ENCODE assay signal across 8 cellular contexts in genomic region chr4:2261853-2262144, GRCh38. TPM values are rescaled to one million over a fixed set of nuclear protein-coding genes. Genes with fewer than 3 reads are reported as not detected.
DNase-seq lines count a peak whose midpoint lies in the region; ATAC-seq and TF ChIP-seq lines count a peak whose summit lies in the region.

Gene MXD4, minus strand, starts transcription at chr4:2262109. Its CDS starts 129 bp downstream, at chr4:2261980.

- H3K4me1 Mint-ChIP-seq in activated B cell treated with CpG ODN at 0.5 μM for 24 hours, result peaks cover 23% of the 10 kb centered on the region

- H3K27ac Mint-ChIP-seq in activated B cell treated with CpG ODN at 0.5 μM for 24 hours, result peak within 1 kb of the TSS; percentile 85

- H3K9me3 Mint-ChIP-seq in activated B cell treated with CpG ODN at 0.5 μM for 24 hours, result no peaks in the 10 kb centered on the region

- DNase-seq in A673 (ENCODE audit: low spot score) (peak; percentile 24), HCT116 (ENCODE audit: low read depth, low spot score) (no peak), activated B cell treated with CpG ODN at 0.5 μM for 24 hours (no peak), cardiac muscle cell (ENCODE audit: low read depth in 1 of 2, low spot score in 1 of 2) (no peak), pulmonary artery endothelial cell (ENCODE audit: low read depth, low spot score) (no peak), NCI-H2107 (lab: John Stamatoyannopoulos, UW) (no peak), NCI-H524 (lab: John Stamatoyannopoulos, UW) (no peak), HCEC 1CT (no peak)

- H3K36me3 ChIP-seq in A673 (ENCODE audit: insufficient read depth, low read length, poor library complexity, severe bottlenecking), result no peaks in the 10 kb centered on the region
- H3K36me3 ChIP-seq in HCT116 (ENCODE audit: control insufficient read depth in 1 of 2, insufficient read depth in 2 of 2, low read length in 2 of 2), result no peaks in the 10 kb centered on the region
- H3K36me3 ChIP-seq in cardiac muscle cell, result no peaks in the 10 kb centered on the region

- peak within 1 kb of the TSS; percentile 62 for H3K9ac ChIP-seq in HCT116 (ENCODE audit: low read length)

- no peak for TF ChIP-seq CTCF in A673 (conservative IDR thresholded peaks at IDR 0.05; ENCODE audit: low read depth, low read length)
- no peak for TF ChIP-seq CTCF in HCT116 (IDR thresholded peaks at IDR 0.05 in 2 of 3, conservative IDR thresholded peaks at IDR 0.05 in 1 of 3; ENCODE audit: borderline replicate concordance in 1 of 3, insufficient read depth in 1 of 3, low read depth in 2 of 3, low read length in 2 of 3)
- TF ChIP-seq CTCF in activated B cell treated with CpG ODN at 0.5 μM for 24 hours (IDR thresholded peaks at IDR 0.05), result no peak
- TF ChIP-seq CTCF in cardiac muscle cell (IDR thresholded peaks at IDR 0.05; ENCODE audit: low read depth, low read length), result no peak

- no peaks in the 10 kb centered on the region for H4K20me1 ChIP-seq in HCT116 (ENCODE audit: insufficient read depth)

- POLR2A ChIA-PET in A673 (lab: Charles Lee; ENCODE audit: low non-redundant PET) (no interaction called here), HCT116 (lab: Charles Lee) (interaction anchor here (0.8 to 0.9 kb wide), 2 partner anchors 20 to 207 kb away, joined by 3 read pairs; partner anchors contain the start of genes HAUS3, POLN and RNF4), activated B cell treated with CpG ODN at 0.5 μM for 24 hours (lab: Charles Lee) (interaction anchor here (0.6 to 2.7 kb wide), 18 partner anchors 11 to 550 kb away, joined by 3 to 36 read pairs (median 7); partner anchors contain the start of genes CFAP99, HAUS3, POLN and RNF4)

- H3K27ac ChIP-seq in A673 (ENCODE audit: low read depth, low read length, poor library complexity, severe bottlenecking) (peak within 1 kb of the TSS; percentile 93), HCT116 (ENCODE audit: low read depth, low read length) (peak within 1 kb of the TSS; percentile 88), cardiac muscle cell (peak within 1 kb of the TSS; percentile 92)

- H3K4me1 ChIP-seq in A673 (ENCODE audit: insufficient read depth, low read length, poor library complexity, severe bottlenecking) (peaks cover 3% of the 10 kb centered on the region), HCT116 (ENCODE audit: control insufficient read depth in 1 of 2, insufficient read depth in 2 of 2, low read length in 2 of 2) (peaks cover 9 to 15% of the 10 kb centered on the region in 2 experiments; a peak in 3 of 4 replicates), cardiac muscle cell (ENCODE audit: low read depth) (no peaks in the 10 kb centered on the region)

- RAD21 ChIA-PET in HCT116 (lab: Charles Lee; ENCODE audit: low non-redundant PET in 1 of 2, low total read pairs in 2 of 2, uncharacterized antibody in 2 of 2, unreplicated experiment in 2 of 2), result no interaction called here

- ATAC-seq in HCT116, result peak; percentile 8
- ATAC-seq in activated B cell treated with CpG ODN at 0.5 μM for 24 hours (ENCODE audit: low read depth), result no peak

- TF ChIP-seq RAD21 in HCT116 (IDR thresholded peaks at IDR 0.05; ENCODE audit: low read depth), result no peak

- H3K4me3 ChIP-seq in A673 (ENCODE audit: low read depth, low read length, poor library complexity, severe bottlenecking), result peak within 1 kb of the TSS; percentile 67
- peak within 1 kb of the TSS; percentile 74 to 75 for H3K4me3 ChIP-seq in HCT116 (replicated peaks in 1 of 2; ENCODE audit: low read depth in 1 of 2, low read length in 2 of 2)
- peak within 1 kb of the TSS; percentile 94 for H3K4me3 ChIP-seq in cardiac muscle cell

- intact Hi-C loops in A673 (cut with micrococcal nuclease; ENCODE audit: unreplicated experiment), result loop anchor here (10.0 kb wide), 1 partner anchor 153 kb away; the partner anchor contains the start of genes CFAP99 and ZFYVE28
- intact Hi-C loops in HCT116 (cut with micrococcal nuclease), result loop anchor here (1.0 to 5.0 kb wide), 2 partner anchors 19 to 151 kb away; partner anchors contain the start of genes HAUS3 and POLN
- intact Hi-C loops in activated B cell treated with CpG ODN at 0.5 μM for 24 hours (cut with micrococcal nuclease), result loop anchor here (1.0 to 5.0 kb wide), 11 partner anchors 19 to 813 kb away; partner anchors contain the start of genes FAM193A, GRK4, HAUS3 and HTT

- no peak for TF ChIP-seq POLR2A in HCT116 (IDR thresholded peaks at IDR 0.05; ENCODE audit: borderline replicate concordance, extremely low read depth, insufficient read depth, insufficient read length)

- no peak within 1 kb of the TSS for H2AFZ ChIP-seq in HCT116 (ENCODE audit: low read depth, low read length, poor library complexity, severe bottlenecking)

- H3K36me3 Mint-ChIP-seq in activated B cell treated with CpG ODN at 0.5 μM for 24 hours (ENCODE audit: low read depth), result peaks cover 8% of the 10 kb centered on the region

- no peaks in the 10 kb centered on the region for H3K9me2 ChIP-seq in HCT116 (ENCODE audit: insufficient read depth)

- no peaks in the 10 kb centered on the region for H3K79me2 ChIP-seq in HCT116 (ENCODE audit: insufficient read depth, low read length)

- H3K9me3 ChIP-seq in A673 (ENCODE audit: low read depth, low read length, poor library complexity, severe bottlenecking) (no peaks in the 10 kb centered on the region), HCT116 (ENCODE audit: control insufficient read depth in 1 of 2, insufficient read depth in 1 of 2, low read depth in 1 of 2, low read length in 2 of 2) (no peaks in the 10 kb centered on the region), cardiac muscle cell (ENCODE audit: low read depth) (no peaks in the 10 kb centered on the region)

- peak within 1 kb of the TSS; percentile 91 for H3K4me2 ChIP-seq in HCT116 (ENCODE audit: low read length)

- no peaks in the 10 kb centered on the region for H3K27me3 Mint-ChIP-seq in activated B cell treated with CpG ODN at 0.5 μM for 24 hours

- BruUV-seq in A673 (replicated peaks; lab: Mats Ljungman, UMichigan) (no TSS peak), HCT116 (replicated peaks; lab: Mats Ljungman, UMichigan) (no TSS peak)

- CTCF ChIA-PET in A673 (lab: Charles Lee) (no interaction called here), HCT116 (lab: Charles Lee) (interaction anchor here (0.6 to 1.0 kb wide), 4 partner anchors 42 to 548 kb away, joined by 3 to 4 read pairs (median 3); partner anchors contain the start of gene CFAP99), activated B cell treated with CpG ODN at 0.5 μM for 24 hours (lab: Charles Lee) (interaction anchor here (0.9 kb wide), 1 partner anchor 207 kb away, joined by 3 read pairs; no protein-coding TSS in a partner anchor)

- H3K27me3 ChIP-seq in A673 (replicated peaks; ENCODE audit: insufficient read depth, low read depth, low read length, poor library complexity) (no peaks in the 10 kb centered on the region), HCT116 (ENCODE audit: insufficient read depth, low read length) (no peaks in the 10 kb centered on the region), cardiac muscle cell (no peaks in the 10 kb centered on the region)

- H3K4me3 Mint-ChIP-seq in activated B cell treated with CpG ODN at 0.5 μM for 24 hours, result peak within 1 kb of the TSS; percentile 78

TF ChIP-seq in HCT116, 20 proteins besides CTCF, POLR2A, EP300 and RAD21:
- 0 out of 2 replicates have a peak, but pooled peaks have one; percentile 19 for TF ChIP-seq ZFX (IDR thresholded peaks at IDR 0.05)
- no peak for TF ChIP-seq FOSL1 (IDR thresholded peaks at IDR 0.05; ENCODE audit: low read depth)

RNA-seq across cellular contexts. Expression of gene MXD4, which starts in this region (rescaled TPM):
- 9.1 and 12.7 TPM in 2 replicates for total RNA-seq in A673 (2021)
- 22.0 TPM for total RNA-seq in HCT116 (2021; ENCODE audit: unreplicated experiment)
- 16.4 and 18.9 TPM in 2 replicates for polyA plus RNA-seq in HCT116 (2012)
- total RNA-seq in activated B cell treated with CpG ODN at 0.5 μM for 24 hours, result 28.7 and 36.7 TPM in 2 replicates
- total RNA-seq in cardiac muscle cell, result 45.5 and 72.6 TPM in 2 replicates
- polyA plus RNA-seq in cardiac muscle cell, result 36.1 and 64.0 TPM in 2 replicates
- total RNA-seq in pulmonary artery endothelial cell, result 66.5 and 74.8 TPM in 2 replicates
